22 cellular contexts compared by ENCODE assay signal in the genomic region with DNA sequence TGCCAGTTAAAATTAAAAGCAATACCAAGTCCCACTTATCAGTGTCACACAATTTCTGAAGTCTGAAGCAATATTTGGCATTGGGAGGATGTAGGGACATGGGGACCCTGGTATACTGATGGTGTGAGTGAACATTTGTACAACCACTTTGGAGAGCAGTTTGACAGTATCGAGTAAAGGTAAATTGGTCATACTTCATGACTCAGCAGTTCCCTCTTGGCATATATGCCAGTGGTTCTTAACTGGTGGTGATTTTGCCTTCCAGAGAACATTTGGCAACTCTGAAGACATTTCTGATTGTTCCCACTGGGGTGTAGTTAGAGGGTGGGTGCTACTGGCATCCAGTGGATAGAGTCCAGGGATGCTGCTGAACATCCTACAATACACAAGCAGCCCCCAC. TPM values are rescaled to one million over a fixed set of nuclear protein-coding genes. Genes with fewer than 3 reads are reported as not detected.
"Had no signal": no experiment of that assay in that cellular context is flagged by ENCODE, and none has a peak within 500 bp of the region (broad histone marks: within the 10 kb centered on the region; RNA-seq: fewer than 3 reads in every experiment).

No MANE protein-coding gene starts in this region.

- H3K36me3 ChIP-seq: adrenal gland, gastroesophageal sphincter, heart left ventricle, spleen, upper lobe of right lung had no signal

- ATAC-seq: activated CD4-positive, CD25-positive, alpha-beta regulatory T cell treated with anti-CD3 and anti-CD28 coated beads, Interleukin-2, amount 50 U/mL, for 24 hours; activated CD8-positive, alpha-beta T cell treated with anti-CD3 and anti-CD28 coated beads, Interleukin-2, amount 10 ng/mL, durations not matched to agents 7 days and 5 days; gastroesophageal sphincter; heart left ventricle; left cardiac atrium; natural killer cell treated with Interleukin-12 subunit alpha and Interleukin-12 subunit beta and Interleukin-15 and Interleukin-18, amount 100 ng/mL, for 72 hours; stimulated activated naive CD8-positive, alpha-beta T cell treated with anti-CD3 and anti-CD28 coated beads, Interleukin-15, Interleukin-2, amounts not matched to agents 100 U/mL and 50 U/mL, for 24 hours; upper lobe of right lung had no signal

- H3K9me3 ChIP-seq: adrenal gland, gastroesophageal sphincter, heart left ventricle, spleen, upper lobe of right lung had no signal

- H3K4me3 ChIP-seq: adrenal gland, coronary artery, gastroesophageal sphincter, heart left ventricle, spleen, upper lobe of right lung had no signal

- H3K27me3 ChIP-seq: adrenal gland, gastroesophageal sphincter, heart left ventricle, spleen, upper lobe of right lung had no signal

- DNase-seq: activated CD4-positive, alpha-beta T cell treated with anti-CD3 and anti-CD28 coated beads, Interleukin-2, amount 50 U/mL, for 1 hour; activated CD8-positive, alpha-beta T cell treated with anti-CD3 and anti-CD28 coated beads, Interleukin-2, amount 10 ng/mL, durations not matched to agents 7 days and 5 days; activated gamma-delta T cell treated with Interleukin-2 at 50 U/mL for 16 hours; adrenal gland; cerebellar nuclear complex; endodermal cell; heart left ventricle; left cardiac atrium; spleen; stimulated activated CD4-positive, alpha-beta T cell treated with anti-CD3 and anti-CD28 coated beads, Interleukin-4, amount 100 ng/mL, for 1 hour; stimulated activated naive CD8-positive, alpha-beta T cell treated with anti-CD3 and anti-CD28 coated beads, Interleukin-15, Interleukin-2, amounts not matched to agents 100 U/mL and 50 U/mL, for 24 hours; upper lobe of right lung had no signal

- H3K27ac ChIP-seq: adrenal gland, coronary artery, epithelial cell of prostate, gastroesophageal sphincter, heart left ventricle, spleen, upper lobe of right lung, VCaP had no signal

- FAIRE-seq: astrocyte, islet of Langerhans had no signal

RNA-seq across cellular contexts. Expression of a gene that starts 19.7 kb away (rescaled TPM):
- total RNA-seq: activated CD8-positive, alpha-beta T cell treated with anti-CD3 and anti-CD28 coated beads, Interleukin-2, amount 10 ng/mL, durations not matched to agents 7 days and 5 days; astrocyte; natural killer cell treated with Interleukin-12 subunit alpha and Interleukin-12 subunit beta and Interleukin-15 and Interleukin-18, amount 100 ng/mL, for 72 hours; osteocyte; T-helper 2 cell treated with Interferon-gamma antibody and Interleukin-4, amounts not matched to agents 100 ng/mL and 5 ng/mL, for 36 hours had no signal
